18 cellular contexts compared by ENCODE assay signal in genomic region chr17:74598346-74599022, GRCh38. TPM values are rescaled to one million over a fixed set of nuclear protein-coding genes. Genes with fewer than 3 reads are reported as not detected.
DNase-seq lines count a peak whose midpoint lies in the region; ATAC-seq and TF ChIP-seq lines count a peak whose summit lies in the region.
"Had no signal": no experiment of that assay in that cellular context is flagged by ENCODE, and none has a peak within 500 bp of the region (broad histone marks: within the 10 kb centered on the region; RNA-seq: fewer than 3 reads in every experiment).

No MANE protein-coding gene starts in this region.

- H3K27me3 Mint-ChIP-seq in activated CD4-positive, alpha-beta T cell treated with anti-CD3 and anti-CD28 coated beads for 36 hours, result peaks cover 2% of the 10 kb centered on the region

- H3K27me3 ChIP-seq in WERI-Rb-1 (ENCODE audit: insufficient read depth, low read depth, severe bottlenecking), result peaks cover 85% of the 10 kb centered on the region

- H3K36me3 Mint-ChIP-seq in activated CD4-positive, alpha-beta T cell treated with anti-CD3 and anti-CD28 coated beads for 36 hours (ENCODE audit: low read depth), result no peaks in the 10 kb centered on the region
- H3K36me3 Mint-ChIP-seq: CD4-positive, CD25-positive, alpha-beta regulatory T cell had no signal

- CTCF ChIA-PET in activated CD4-positive, alpha-beta T cell treated with anti-CD3 and anti-CD28 coated beads for 36 hours (lab: Charles Lee), result interaction anchor here (1.0 kb wide), 1 partner anchor 140 kb away, joined by 3 read pairs; no protein-coding TSS in a partner anchor
- CTCF ChIA-PET in HEK293 (lab: Yijun Ruan, JAX), result interaction anchor here (0.5 to 1.8 kb wide), 6 partner anchors 21 to 219 kb away, joined by 3 to 6 read pairs (median 3); no protein-coding TSS in a partner anchor

- peak; percentile 27 for ATAC-seq in activated CD4-positive, alpha-beta T cell treated with anti-CD3 and anti-CD28 coated beads for 36 hours
- ATAC-seq in mucosa of descending colon, result no peak
- no peak for ATAC-seq in GM18867 (IDR thresholded peaks at IDR 0.05; ENCODE audit: unreplicated experiment)

- no peak overlapping the region for H3K4me3 ChIP-seq in HEK293 (ENCODE audit: low read depth, low read length)
- no peak overlapping the region for H3K4me3 ChIP-seq in WERI-Rb-1 (ENCODE audit: low read depth, low read length)
- H3K4me3 ChIP-seq in mucosa of descending colon, result no peak overlapping the region
- H3K4me3 ChIP-seq: SK-N-MC had no signal

- TF ChIP-seq CTCF in HEK293 (tag by site-specific recombination; IDR thresholded peaks at IDR 0.05) (no peak), WERI-Rb-1 (IDR thresholded peaks at IDR 0.05; ENCODE audit: low read depth, low read length) (no peak), mucosa of descending colon (IDR thresholded peaks at IDR 0.05) (no peak)

- POLR2A ChIA-PET in activated CD4-positive, alpha-beta T cell treated with anti-CD3 and anti-CD28 coated beads for 36 hours (lab: Charles Lee), result no interaction called here
- POLR2A ChIA-PET in HEK293 (lab: Yijun Ruan, JAX), result no interaction called here

- H3K27ac Mint-ChIP-seq in activated CD4-positive, alpha-beta T cell treated with anti-CD3 and anti-CD28 coated beads for 36 hours, result no peak overlapping the region

- H3K4me1 Mint-ChIP-seq in activated CD4-positive, alpha-beta T cell treated with anti-CD3 and anti-CD28 coated beads for 36 hours, result peaks cover 30% of the 10 kb centered on the region

- intact Hi-C loops in activated CD4-positive, alpha-beta T cell treated with anti-CD3 and anti-CD28 coated beads for 36 hours (cut with DNase I, micrococcal nuclease), result no loop called here
- intact Hi-C loops in posterior vena cava (cut with DNase I), result no loop called here
- intact Hi-C loops in mucosa of descending colon (cut with DNase I, micrococcal nuclease), result no loop called here

- DNase-seq in activated CD4-positive, alpha-beta T cell treated with anti-CD3 and anti-CD28 coated beads for 36 hours, result no peak
- no peak for DNase-seq in activated CD4-positive, alpha-beta T cell treated with anti-CD3 and anti-CD28 coated beads, Interleukin-2, amount 50 U/mL, for 48 hours
- peak; percentile 53 for DNase-seq in WERI-Rb-1
- peak; percentile 42 for DNase-seq in posterior vena cava (ENCODE audit: low spot score)
- DNase-seq in mucosa of descending colon, result no peak
- no peak for DNase-seq in KBM-7
- DNase-seq: Calu3; KG1; NCI-H1105; NCI-H524 treated with DMSO at 0.1 percent for 48 hours; NK-92 treated with Interleukin-12 subunit alpha and Interleukin-12 subunit beta, amount 100 ng/mL, for 24 hours; OCI-M1 had no signal

- H3K27ac ChIP-seq in HEK293 (ENCODE audit: extremely low read depth, low read depth, low read length) (no peak overlapping the region), WERI-Rb-1 (no peak overlapping the region)
- H3K27ac ChIP-seq: SK-N-MC had no signal

- no peaks in the 10 kb centered on the region for H3K9me3 ChIP-seq in HEK293 (ENCODE audit: control insufficient read depth, insufficient read depth, low read depth, low read length)
- H3K9me3 ChIP-seq in WERI-Rb-1 (ENCODE audit: severe bottlenecking), result peaks cover 6% of the 10 kb centered on the region
- no peaks in the 10 kb centered on the region for H3K9me3 ChIP-seq in mucosa of descending colon

- no peaks in the 10 kb centered on the region for H3K36me3 ChIP-seq in HEK293 (ENCODE audit: control insufficient read depth in 2 of 2, insufficient read depth in 1 of 2, low read length in 2 of 2)
- no peaks in the 10 kb centered on the region for H3K36me3 ChIP-seq in WERI-Rb-1
- H3K36me3 ChIP-seq in mucosa of descending colon (ENCODE audit: low read depth), result no peaks in the 10 kb centered on the region

- in situ Hi-C loops in KBM-7 (cut with MboI; ENCODE audit: low pct_unique_long_range_greater_than_20kb, low sequenced_read_pairs), result no loop called here

- no peak overlapping the region for H3K4me3 Mint-ChIP-seq in activated CD4-positive, alpha-beta T cell treated with anti-CD3 and anti-CD28 coated beads for 36 hours
- H3K4me3 Mint-ChIP-seq: CD4-positive, CD25-positive, alpha-beta regulatory T cell had no signal

- no peaks in the 10 kb centered on the region for H3K9me3 Mint-ChIP-seq in activated CD4-positive, alpha-beta T cell treated with anti-CD3 and anti-CD28 coated beads for 36 hours (ENCODE audit: low read depth)
- H3K9me3 Mint-ChIP-seq: CD4-positive, CD25-positive, alpha-beta regulatory T cell had no signal

- H3K4me1 ChIP-seq in HEK293 (ENCODE audit: control insufficient read depth, insufficient read depth, low read length) (no peaks in the 10 kb centered on the region), mucosa of descending colon (ENCODE audit: low read depth) (no peaks in the 10 kb centered on the region)

TF ChIP-seq in HEK293, 187 proteins besides CTCF, POLR2A, EP300 and RAD21:
- TF ChIP-seq, protein P1, sequence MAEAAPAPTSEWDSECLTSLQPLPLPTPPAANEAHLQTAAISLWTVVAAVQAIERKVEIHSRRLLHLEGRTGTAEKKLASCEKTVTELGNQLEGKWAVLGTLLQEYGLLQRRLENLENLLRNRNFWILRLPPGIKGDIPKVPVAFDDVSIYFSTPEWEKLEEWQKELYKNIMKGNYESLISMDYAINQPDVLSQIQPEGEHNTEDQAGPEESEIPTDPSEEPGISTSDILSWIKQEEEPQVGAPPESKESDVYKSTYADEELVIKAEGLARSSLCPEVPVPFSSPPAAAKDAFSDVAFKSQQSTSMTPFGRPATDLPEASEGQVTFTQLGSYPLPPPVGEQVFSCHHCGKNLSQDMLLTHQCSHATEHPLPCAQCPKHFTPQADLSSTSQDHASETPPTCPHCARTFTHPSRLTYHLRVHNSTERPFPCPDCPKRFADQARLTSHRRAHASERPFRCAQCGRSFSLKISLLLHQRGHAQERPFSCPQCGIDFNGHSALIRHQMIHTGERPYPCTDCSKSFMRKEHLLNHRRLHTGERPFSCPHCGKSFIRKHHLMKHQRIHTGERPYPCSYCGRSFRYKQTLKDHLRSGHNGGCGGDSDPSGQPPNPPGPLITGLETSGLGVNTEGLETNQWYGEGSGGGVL (tag by site-specific recombination; IDR thresholded peaks at IDR 0.05), result 0 out of 2 replicates have a peak, but pooled peaks have one; percentile 47
- TF ChIP-seq YY1 (tag by site-specific recombination; IDR thresholded peaks at IDR 0.05), result no peak

RNA-seq across cellular contexts. Expression of gene CD300LD, which starts 6.4 kb away (rescaled TPM):
- total RNA-seq in activated CD4-positive, alpha-beta T cell treated with anti-CD3 and anti-CD28 coated beads for 36 hours, result under 1 TPM in 1 of 2 experiments, not detected in 1; 0.18 TPM
- not detected for total RNA-seq in posterior vena cava
- not detected for total RNA-seq in mucosa of descending colon
- total RNA-seq: Calu3; CD4-positive, CD25-positive, alpha-beta regulatory T cell; Daoy; MCF 10A had no signal

RNA-seq across cellular contexts. Expression of gene CD300E, which starts 25.1 kb away (rescaled TPM):
- not detected for total RNA-seq in activated CD4-positive, alpha-beta T cell treated with anti-CD3 and anti-CD28 coated beads for 36 hours
- total RNA-seq in posterior vena cava (1 to 10 TPM; 1.4 to 3.3 TPM), mucosa of descending colon (under 1 TPM in 2 of 3 donors, not detected in 1; 0.47 to 0.53 TPM)
- total RNA-seq: Calu3; CD4-positive, CD25-positive, alpha-beta regulatory T cell; Daoy; MCF 10A had no signal

RNA-seq across cellular contexts. Expression of gene CD300H, which starts 31.2 kb away (rescaled TPM):
- not detected for total RNA-seq in activated CD4-positive, alpha-beta T cell treated with anti-CD3 and anti-CD28 coated beads for 36 hours
- total RNA-seq in posterior vena cava, result 1 to 10 TPM in 1 of 2 donors, not detected in 1; 1.2 TPM
- total RNA-seq in mucosa of descending colon, result not detected
- total RNA-seq: Calu3; CD4-positive, CD25-positive, alpha-beta regulatory T cell; Daoy; MCF 10A had no signal

RNA-seq across cellular contexts. Expression of gene CD300C, which starts 52.6 kb away (rescaled TPM):
- total RNA-seq in activated CD4-positive, alpha-beta T cell treated with anti-CD3 and anti-CD28 coated beads for 36 hours, result not detected
- 1 to 10 TPM; 2.1 to 4.7 TPM for total RNA-seq in posterior vena cava
- 1 to 10 TPM in 1 of 3 donors, under 1 TPM in 2; 0.26 to 1.7 (median 0.95) TPM for total RNA-seq in mucosa of descending colon
- total RNA-seq: Calu3; CD4-positive, CD25-positive, alpha-beta regulatory T cell; MCF 10A had no signal

Comparison
In these comparisons a context has a peak if more than half of its experiments do, and no peak if none do; other contexts are left out.
1. DNase-seq: peak in WERI-Rb-1 (single experiment) and posterior vena cava (single experiment); none in activated CD4-positive, alpha-beta T cell treated with anti-CD3 and anti-CD28 coated beads for 36 hours (single experiment), activated CD4-positive, alpha-beta T cell treated with anti-CD3 and anti-CD28 coated beads, Interleukin-2, amount 50 U/mL, for 48 hours (0 of 2), mucosa of descending colon (0 of 3) and KBM-7 (single experiment).